ENCODE assay signal across 1 cellular context in genomic region chr10:80055760-80056159, GRCh38.
TF ChIP-seq lines count a peak whose summit lies in the region.

No MANE protein-coding gene starts in this region.

TF ChIP-seq in GM23338, 12 proteins besides CTCF, POLR2A, EP300 and RAD21 (continued from another document):
- TF ChIP-seq REST (IDR thresholded peaks at IDR 0.05; ENCODE audit: unreplicated experiment) (no peak), CREB1 (CRISPR knock-in tag; IDR thresholded peaks at IDR 0.05; ENCODE audit: low read depth) (no peak), POLR2AphosphoS5 (IDR thresholded peaks at IDR 0.05; ENCODE audit: low read depth) (no peak), ZNF331 (CRISPR knock-in tag; IDR thresholded peaks at IDR 0.05; ENCODE audit: low read depth) (no peak), ZNF114 (CRISPR knock-in tag; IDR thresholded peaks at IDR 0.05) (no peak), ETS1 (IDR thresholded peaks at IDR 0.05) (no peak), EZH2 (IDR thresholded peaks at IDR 0.05; ENCODE audit: low read depth, unreplicated experiment) (no peak), NANOG (IDR thresholded peaks at IDR 0.05; ENCODE audit: borderline replicate concordance) (no peak), JUNB (IDR thresholded peaks at IDR 0.05; ENCODE audit: unreplicated experiment) (no peak), STAT1 (IDR thresholded peaks at IDR 0.05; ENCODE audit: unreplicated experiment) (no peak), EZH2phosphoT487 (IDR thresholded peaks at IDR 0.05; ENCODE audit: unreplicated experiment) (no peak)
